Comparison of ENCODE assay signal across 1 cellular context in genomic region chr7:70472580-70473239, GRCh38.
TF ChIP-seq lines count a peak whose summit lies in the region.

No MANE protein-coding gene starts in this region.

TF ChIP-seq in SK-N-SH treated with all-trans-retinoic acid at 6 μM for 48 hours, 23 proteins besides CTCF, POLR2A, EP300 and RAD21 (continued from another document):
- TF ChIP-seq POU6F1 (CRISPR knock-in tag; IDR thresholded peaks at IDR 0.05; ENCODE audit: borderline replicate concordance, low read depth) (peak; percentile 66; the same call in 1 of the 2 replicates), SNAI2 (CRISPR knock-in tag; IDR thresholded peaks at IDR 0.05) (peak; percentile 87; the same call in 1 of the 2 replicates), GLIS3 (CRISPR knock-in tag; IDR thresholded peaks at IDR 0.05) (peak; percentile 41; the same call in 1 of the 2 replicates)
TF ChIP-seq in SK-N-SH treated with all-trans-retinoic acid at 6 μM for 48 hours: peak in this region for 9.
